8 cellular contexts compared by ENCODE assay signal in the genomic region with DNA sequence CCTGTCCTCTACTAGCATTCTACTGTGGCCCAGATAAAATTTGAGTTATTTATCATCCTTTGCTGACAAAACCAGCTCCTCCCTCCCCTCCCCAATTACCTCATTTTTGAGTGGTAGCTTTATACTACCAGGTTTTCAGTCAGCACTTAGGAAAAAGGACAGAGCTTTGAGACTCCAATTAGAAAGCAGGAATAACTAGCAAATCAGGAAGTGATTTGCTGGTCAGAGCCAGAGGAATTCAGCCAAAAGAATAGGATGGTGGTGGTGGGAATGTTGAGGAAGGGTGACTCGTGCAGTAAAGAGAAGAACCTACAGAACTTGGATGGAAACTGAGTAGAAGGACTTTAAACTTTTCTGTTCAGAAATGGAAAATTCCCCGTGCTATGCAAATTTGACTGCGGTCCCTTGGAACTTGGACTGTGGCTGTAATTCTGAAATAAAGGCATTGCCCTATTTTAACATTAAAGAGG. TPM values are rescaled to one million over a fixed set of nuclear protein-coding genes. Genes with fewer than 3 reads are reported as not detected.
A peak's percentile ranks its signal among the peaks of the same experiment; 100 is the strongest.
DNase-seq lines count a peak whose midpoint lies in the region; ATAC-seq, FAIRE-seq and TF ChIP-seq lines count a peak whose summit lies in the region.

No MANE protein-coding gene starts in this region.

- H3K27ac Mint-ChIP-seq in Calu3 (ENCODE audit: unreplicated experiment) (peak overlapping the region; percentile 38), endodermal cell (no peak overlapping the region), neural crest cell (ENCODE audit: unreplicated experiment) (no peak overlapping the region)

- DNase-seq in Calu3, result no peak
- DNase-seq in endodermal cell, result no peak
- DNase-seq in neural crest cell (ENCODE audit: low read depth, low spot score), result no peak
- DNase-seq in urothelium cell line (ENCODE audit: low spot score), result no peak
- no peak for DNase-seq in stomach

- no peak for TF ChIP-seq EP300 in stomach (IDR thresholded peaks at IDR 0.05)

- H3K4me1 Mint-ChIP-seq in Calu3 (ENCODE audit: low read depth, unreplicated experiment) (peaks cover 59% of the 10 kb centered on the region), endodermal cell (peaks cover 50% of the 10 kb centered on the region), neural crest cell (peaks cover 44% of the 10 kb centered on the region)

- H3K36me3 Mint-ChIP-seq in Calu3 (ENCODE audit: insufficient read depth, unreplicated experiment), result peaks cover 70% of the 10 kb centered on the region
- H3K36me3 Mint-ChIP-seq in endodermal cell (ENCODE audit: low read depth), result no peaks in the 10 kb centered on the region
- no peaks in the 10 kb centered on the region for H3K36me3 Mint-ChIP-seq in neural crest cell (ENCODE audit: low read depth)

- H3K27me3 Mint-ChIP-seq in Calu3 (ENCODE audit: unreplicated experiment) (no peaks in the 10 kb centered on the region), endodermal cell (ENCODE audit: insufficient read depth) (no peaks in the 10 kb centered on the region), neural crest cell (ENCODE audit: low read depth) (no peaks in the 10 kb centered on the region)

- peaks cover 8% of the 10 kb centered on the region for H3K36me3 ChIP-seq in endodermal cell (ENCODE audit: control insufficient read depth, insufficient read depth, low read length)
- H3K36me3 ChIP-seq in stomach, result no peaks in the 10 kb centered on the region

- no peaks in the 10 kb centered on the region for H3K27me3 ChIP-seq in endodermal cell (ENCODE audit: control insufficient read depth, insufficient read depth, low read length, poor library complexity, severe bottlenecking)
- no peaks in the 10 kb centered on the region for H3K27me3 ChIP-seq in stomach

- H3K4me1 ChIP-seq in endodermal cell (ENCODE audit: control insufficient read depth, insufficient read depth, low read length), result no peaks in the 10 kb centered on the region
- peaks cover 64 to 81% (median 79%) of the 10 kb centered on the region in 4 donors for H3K4me1 ChIP-seq in stomach

- TF ChIP-seq POLR2A in stomach (IDR thresholded peaks at IDR 0.05), result no peak

- TF ChIP-seq CTCF in Calu3 (IDR thresholded peaks at IDR 0.05; ENCODE audit: unreplicated experiment) (no peak), endodermal cell (conservative IDR thresholded peaks at IDR 0.05) (no peak), neural crest cell (conservative IDR thresholded peaks at IDR 0.05) (no peak), stomach (IDR thresholded peaks at IDR 0.05) (no peak)

- CTCF ChIA-PET in Calu3 (lab: Charles Lee), result interaction anchor here (2.3 kb wide), 1 partner anchor 14 kb away, joined by 5 read pairs; no protein-coding TSS in a partner anchor

- H3K9me3 Mint-ChIP-seq in Calu3 (ENCODE audit: low read depth, unreplicated experiment), result no peaks in the 10 kb centered on the region
- no peaks in the 10 kb centered on the region for H3K9me3 Mint-ChIP-seq in endodermal cell
- H3K9me3 Mint-ChIP-seq in neural crest cell, result no peaks in the 10 kb centered on the region

- no peak overlapping the region for H3K9ac ChIP-seq in endodermal cell (ENCODE audit: extremely low read depth, low read length, poor library complexity, severe bottlenecking)

- H3K27ac ChIP-seq in endodermal cell (ENCODE audit: low read depth, low read length) (no peak overlapping the region), stomach (peak overlapping the region in 1 of 5 donors; percentile 1)

- BruUV-seq in Calu3 (replicated peaks; lab: Mats Ljungman, UMichigan), result no TSS peak

- intact Hi-C loops in Calu3 (cut with micrococcal nuclease; ENCODE audit: unreplicated experiment) (no loop called here), stomach (cut with DNase I; ENCODE audit: low total_unique reads) (no loop called here)

- no peaks in the 10 kb centered on the region for H3K9me3 ChIP-seq in endodermal cell (ENCODE audit: control insufficient read depth, low read length)
- H3K9me3 ChIP-seq in stomach, result no peaks in the 10 kb centered on the region

- ATAC-seq in GM21717 (IDR thresholded peaks at IDR 0.05; ENCODE audit: unreplicated experiment) (no peak), esophagus mucosa (no peak)

- FAIRE-seq in urothelium cell line (lab: Jason Lieb, UNC), result no peak

- H3K4me3 Mint-ChIP-seq in Calu3 (ENCODE audit: low read depth, unreplicated experiment) (peak overlapping the region; percentile 81), endodermal cell (no peak overlapping the region), neural crest cell (peak overlapping the region; percentile 5)

- WGBS in endodermal cell (ENCODE audit: insufficient coverage in 1 of 2, insufficient read length in 1 of 2), 2 experiments, result 88 to 93% methylated on average over 3 of the region's 3 CpGs
- 58 to 67% (median 63%) methylated on average over 3 of the region's 3 CpGs for WGBS in stomach, 5 donors

- H3K4me3 ChIP-seq in endodermal cell (ENCODE audit: low read length) (peak overlapping the region; percentile 56), stomach (no peak overlapping the region)

TF ChIP-seq in PFSK-1, 5 proteins besides CTCF, POLR2A, EP300 and RAD21:
- TF ChIP-seq SIN3A (IDR thresholded peaks at IDR 0.05; ENCODE audit: borderline replicate concordance, insufficient read depth, low read length) (no peak), POLR2AphosphoS5 (IDR thresholded peaks at IDR 0.05; ENCODE audit: low read depth, low read length) (no peak), TAF1 (IDR thresholded peaks at IDR 0.05; ENCODE audit: borderline replicate concordance, insufficient read depth, low read length) (no peak), FOXP2 (optimal IDR thresholded peaks at IDR 0.05; ENCODE audit: borderline replicate concordance, extremely low read depth, extremely low read length, insufficient read depth) (no peak)
- TF ChIP-seq, protein P1, sequence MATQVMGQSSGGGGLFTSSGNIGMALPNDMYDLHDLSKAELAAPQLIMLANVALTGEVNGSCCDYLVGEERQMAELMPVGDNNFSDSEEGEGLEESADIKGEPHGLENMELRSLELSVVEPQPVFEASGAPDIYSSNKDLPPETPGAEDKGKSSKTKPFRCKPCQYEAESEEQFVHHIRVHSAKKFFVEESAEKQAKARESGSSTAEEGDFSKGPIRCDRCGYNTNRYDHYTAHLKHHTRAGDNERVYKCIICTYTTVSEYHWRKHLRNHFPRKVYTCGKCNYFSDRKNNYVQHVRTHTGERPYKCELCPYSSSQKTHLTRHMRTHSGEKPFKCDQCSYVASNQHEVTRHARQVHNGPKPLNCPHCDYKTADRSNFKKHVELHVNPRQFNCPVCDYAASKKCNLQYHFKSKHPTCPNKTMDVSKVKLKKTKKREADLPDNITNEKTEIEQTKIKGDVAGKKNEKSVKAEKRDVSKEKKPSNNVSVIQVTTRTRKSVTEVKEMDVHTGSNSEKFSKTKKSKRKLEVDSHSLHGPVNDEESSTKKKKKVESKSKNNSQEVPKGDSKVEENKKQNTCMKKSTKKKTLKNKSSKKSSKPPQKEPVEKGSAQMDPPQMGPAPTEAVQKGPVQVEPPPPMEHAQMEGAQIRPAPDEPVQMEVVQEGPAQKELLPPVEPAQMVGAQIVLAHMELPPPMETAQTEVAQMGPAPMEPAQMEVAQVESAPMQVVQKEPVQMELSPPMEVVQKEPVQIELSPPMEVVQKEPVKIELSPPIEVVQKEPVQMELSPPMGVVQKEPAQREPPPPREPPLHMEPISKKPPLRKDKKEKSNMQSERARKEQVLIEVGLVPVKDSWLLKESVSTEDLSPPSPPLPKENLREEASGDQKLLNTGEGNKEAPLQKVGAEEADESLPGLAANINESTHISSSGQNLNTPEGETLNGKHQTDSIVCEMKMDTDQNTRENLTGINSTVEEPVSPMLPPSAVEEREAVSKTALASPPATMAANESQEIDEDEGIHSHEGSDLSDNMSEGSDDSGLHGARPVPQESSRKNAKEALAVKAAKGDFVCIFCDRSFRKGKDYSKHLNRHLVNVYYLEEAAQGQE (IDR thresholded peaks at IDR 0.05; ENCODE audit: insufficient read depth in 1 of 2, low read depth in 2 of 2, low read length in 2 of 2), result peak; percentile 69 to 92; a peak in 3 of 4 replicates

RNA-seq across cellular contexts. Expression of a gene that starts 3.7 kb away (rescaled TPM):
- 523 and 564 TPM in 2 replicates for total RNA-seq in Calu3 (2022)
- 144 TPM for polyA plus RNA-seq in PFSK-1 (2012; ENCODE audit: insufficient read length, low read depth)
- total RNA-seq in endodermal cell, result 100 to 1,000 TPM; 190 to 198 TPM
- 207 TPM for polyA plus RNA-seq in endodermal cell (2013, experiment 1 of 2)
- polyA plus RNA-seq in endodermal cell (2013, experiment 2 of 2), result 210 TPM
- total RNA-seq in neural crest cell, result 89.6 and 95.1 TPM in 2 replicates
- 100 to 1,000 TPM in 4 of 5 donors, 10 to 100 TPM in 1; 89.2 to 329 (median 206) TPM for total RNA-seq in stomach
- polyA plus RNA-seq in stomach, result 100 to 1,000 TPM; 439 to 738 (median 639) TPM
- total RNA-seq in esophagus mucosa, result 403 TPM

RNA-seq across cellular contexts. Expression of a gene that starts 18.0 kb away (rescaled TPM):
- 428 and 464 TPM in 2 replicates for total RNA-seq in Calu3 (2022)
- polyA plus RNA-seq in PFSK-1 (2012; ENCODE audit: insufficient read length, low read depth), result 112 TPM
- 100 to 1,000 TPM; 267 to 271 TPM for total RNA-seq in endodermal cell
- 246 TPM for polyA plus RNA-seq in endodermal cell (2013, experiment 1 of 2)
- 268 TPM for polyA plus RNA-seq in endodermal cell (2013, experiment 2 of 2)
- 165 TPM in 2 replicates for total RNA-seq in neural crest cell
- total RNA-seq in stomach, result 100 to 1,000 TPM; 148 to 525 (median 249) TPM
- 100 to 1,000 TPM; 239 to 630 (median 421) TPM for polyA plus RNA-seq in stomach
- 241 TPM for total RNA-seq in esophagus mucosa

RNA-seq across cellular contexts. Expression of a gene that starts 45.8 kb away (rescaled TPM):
- 16.5 and 20.4 TPM in 2 replicates for total RNA-seq in Calu3 (2022)
- polyA plus RNA-seq in PFSK-1 (2012; ENCODE audit: insufficient read length, low read depth), result not detected
- under 1 TPM; 0.49 to 0.88 TPM for total RNA-seq in endodermal cell
- 0.43 TPM for polyA plus RNA-seq in endodermal cell (2013, experiment 1 of 2)
- polyA plus RNA-seq in endodermal cell (2013, experiment 2 of 2), result 0.37 TPM
- total RNA-seq in neural crest cell, result 0.89 and 1.4 TPM in 2 replicates
- 10 to 100 TPM in 3 of 5 donors, 1 to 10 TPM in 2; 2.9 to 37.9 (median 12.3) TPM for total RNA-seq in stomach
- polyA plus RNA-seq in stomach, result 1 to 10 TPM; 1.2 to 2.9 (median 1.4) TPM
- 0.32 TPM for total RNA-seq in esophagus mucosa
